8 cellular contexts compared by ENCODE assay signal in genomic region chr5:134184155-134185135, GRCh38. TPM values are rescaled to one million over a fixed set of nuclear protein-coding genes. Genes with fewer than 3 reads are reported as not detected.
A peak's percentile ranks its signal among the peaks of the same experiment; 100 is the strongest.
DNase-seq lines count a peak whose midpoint lies in the region; ATAC-seq and TF ChIP-seq lines count a peak whose summit lies in the region.

No MANE protein-coding gene starts in this region.

- H3K4me3 Mint-ChIP-seq in T-helper 2 cell treated with Interferon-gamma antibody and Interleukin-4, amounts not matched to agents 5 μg/mL and 100 μg/mL, for 36 hours: no peak overlapping the region

- no peaks in the 10 kb centered on the region for H3K36me3 Mint-ChIP-seq in T-helper 2 cell treated with Interferon-gamma antibody and Interleukin-4, amounts not matched to agents 5 μg/mL and 100 μg/mL, for 36 hours (ENCODE audit: low read depth)

- no peak overlapping the region for H3K27ac Mint-ChIP-seq in T-helper 2 cell treated with Interferon-gamma antibody and Interleukin-4, amounts not matched to agents 5 μg/mL and 100 μg/mL, for 36 hours

- H3K4me1 Mint-ChIP-seq in T-helper 2 cell treated with Interferon-gamma antibody and Interleukin-4, amounts not matched to agents 5 μg/mL and 100 μg/mL, for 36 hours (ENCODE audit: low read depth): no peaks in the 10 kb centered on the region

- no peaks in the 10 kb centered on the region for H3K27me3 ChIP-seq in hepatocyte
- H3K27me3 ChIP-seq in spleen (replicated peaks in 1 of 7): no peaks in the 10 kb centered on the region

- H3K27me3 Mint-ChIP-seq in T-helper 2 cell treated with Interferon-gamma antibody and Interleukin-4, amounts not matched to agents 5 μg/mL and 100 μg/mL, for 36 hours (ENCODE audit: low read depth): no peaks in the 10 kb centered on the region

- no peaks in the 10 kb centered on the region for H3K4me1 ChIP-seq in hepatocyte (ENCODE audit: insufficient read depth)
- peaks cover 0 to 13% (median 0%) of the 10 kb centered on the region in 6 donors for H3K4me1 ChIP-seq in spleen

- H3K9me3 ChIP-seq in hepatocyte (ENCODE audit: low read depth): no peaks in the 10 kb centered on the region
- H3K9me3 ChIP-seq in spleen: no peaks in the 10 kb centered on the region

- peak; percentile 78 for ATAC-seq in GM21381 (IDR thresholded peaks at IDR 0.05; ENCODE audit: unreplicated experiment)
- ATAC-seq in GM18505 (IDR thresholded peaks at IDR 0.05; ENCODE audit: unreplicated experiment): no peak

- H2AFZ ChIP-seq in hepatocyte: no peak overlapping the region

- TF ChIP-seq POLR2A in spleen (IDR thresholded peaks at IDR 0.05) (no peak), GM18505 (IDR thresholded peaks at IDR 0.05; ENCODE audit: borderline replicate concordance, extremely low read depth, insufficient read depth, insufficient read length) (no peak)

- no peaks in the 10 kb centered on the region for H3K9me3 Mint-ChIP-seq in T-helper 2 cell treated with Interferon-gamma antibody and Interleukin-4, amounts not matched to agents 5 μg/mL and 100 μg/mL, for 36 hours

- H3K79me2 ChIP-seq in hepatocyte: no peaks in the 10 kb centered on the region

- intact Hi-C loops in spleen (cut with DNase I; ENCODE audit: low total_unique reads): loop anchor here (2.0 to 10.0 kb wide), 2 partner anchors 104 to 410 kb away; no protein-coding TSS in a partner anchor

- H3K27ac ChIP-seq in hepatocyte: no peak overlapping the region
- no peak overlapping the region for H3K27ac ChIP-seq in spleen

- H3K4me2 ChIP-seq in hepatocyte: no peak overlapping the region

- 59% methylated on average over 11 of the region's 11 CpGs for WGBS in hepatocyte (ENCODE audit: low lambda C conversion rate, missing lambda C conversion rate)
- WGBS in spleen, 5 donors: 52 to 66% (median 61%) methylated on average over 10 to 11 of the region's 11 CpGs

- H3K4me3 ChIP-seq in hepatocyte (no peak overlapping the region), spleen (no peak overlapping the region)

- H3K9me2 ChIP-seq in hepatocyte (replicated peaks; ENCODE audit: insufficient read depth): no peaks in the 10 kb centered on the region

- H4K20me1 ChIP-seq in hepatocyte (ENCODE audit: insufficient read depth, poor library complexity, severe bottlenecking): no peaks in the 10 kb centered on the region

- peak; percentile 71 for TF ChIP-seq CTCF in hepatocyte (IDR thresholded peaks at IDR 0.05; ENCODE audit: poor library complexity)
- TF ChIP-seq CTCF in spleen (IDR thresholded peaks at IDR 0.05 in 8 of 11, conservative IDR thresholded peaks at IDR 0.05 in 3 of 11): peak; percentile 56 to 94 (median 86)

- DNase-seq in COLO668 (lab: John Stamatoyannopoulos, UW; ENCODE audit: unreplicated experiment) (peak; percentile 48), LHCN-M2 (ENCODE audit: low read depth) (peak; percentile 48), anterior cingulate cortex (lab: John Stamatoyannopoulos, UW) (peak in 50 of 58 donors; percentile 2 to 74 (median 32)), hepatocyte (ENCODE audit: low spot score) (peak; percentile 80), spleen (peak; percentile 89)
- DNase-seq in T-helper 2 cell treated with Interferon-gamma antibody and Interleukin-4, amounts not matched to agents 5 μg/mL and 100 μg/mL, for 36 hours (ENCODE audit: low spot score): peak; percentile 62

- no peaks in the 10 kb centered on the region for H3K36me3 ChIP-seq in hepatocyte (replicated peaks; ENCODE audit: insufficient read depth, low read depth)
- no peaks in the 10 kb centered on the region for H3K36me3 ChIP-seq in spleen

RNA-seq across cellular contexts. Expression of gene SKP1, which starts 7.7 kb away (rescaled TPM):
- total RNA-seq in LHCN-M2 (2014; rRNA removed) (358 and 428 TPM in 2 replicates), hepatocyte (500 and 543 TPM in 2 replicates), spleen (100 to 1,000 TPM; 121 to 246 (median 193) TPM)
- 798 TPM for polyA plus RNA-seq in LHCN-M2 (2012)
- polyA plus RNA-seq in hepatocyte (719 and 723 TPM in 2 replicates), spleen (100 to 1,000 TPM; 142 to 354 (median 228) TPM)

RNA-seq across cellular contexts. Expression of gene PPP2CA, which starts 41.4 kb away (rescaled TPM):
- total RNA-seq in LHCN-M2 (2014; rRNA removed) (255 and 270 TPM in 2 replicates), hepatocyte (186 and 195 TPM in 2 replicates), spleen (100 to 1,000 TPM in 6 of 7 donors, 10 to 100 TPM in 1; 94.3 to 175 (median 107) TPM)
- 128 TPM for polyA plus RNA-seq in LHCN-M2 (2012)
- polyA plus RNA-seq in hepatocyte (232 and 249 TPM in 2 replicates), spleen (10 to 100 TPM; 23.5 to 35.5 (median 33.6) TPM)

Comparison
In these comparisons a context has a peak if more than half of its experiments do, and no peak if none do; other contexts are left out.
1. DNase-seq: peak in every context shown above with its lines; median percentile 89 in spleen; 80 in hepatocyte; 62 in T-helper 2 cell treated with Interferon-gamma antibody and Interleukin-4, amounts not matched to agents 5 μg/mL and 100 μg/mL, for 36 hours; 48 in COLO668; 48 in LHCN-M2; 32 in anterior cingulate cortex.